In the genomic region with DNA sequence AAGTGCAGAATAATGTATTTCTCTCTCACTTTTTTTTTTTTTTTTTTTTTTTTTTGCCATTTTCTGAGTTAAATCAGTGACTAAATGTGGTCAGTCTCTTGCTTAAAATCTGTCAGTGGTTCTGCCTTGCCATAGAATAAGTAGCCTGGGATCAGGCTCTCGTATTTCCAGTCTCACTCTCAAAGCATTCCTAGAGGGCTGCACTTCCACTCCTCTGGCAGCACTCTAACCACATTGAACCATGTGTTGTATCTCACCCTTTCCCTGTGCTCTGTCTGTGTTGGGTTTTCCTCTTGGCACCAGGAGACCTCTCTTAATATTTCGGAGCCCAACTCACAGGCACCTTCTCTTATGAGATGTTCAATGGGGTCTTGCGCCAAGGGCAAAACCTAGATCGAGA, we compare ENCODE assay signal across 1 cellular context.
TF ChIP-seq lines count a peak whose summit lies in the region.

No MANE protein-coding gene starts in this region.

TF ChIP-seq in H1, 55 proteins besides CTCF, POLR2A, EP300 and RAD21:
- no peak for TF ChIP-seq SP2 (IDR thresholded peaks at IDR 0.05; ENCODE audit: low read length)
- TF ChIP-seq CREB1 (IDR thresholded peaks at IDR 0.05), result no peak
- TF ChIP-seq BACH1 (IDR thresholded peaks at IDR 0.05; ENCODE audit: low read length), result no peak
- no peak for TF ChIP-seq KDM4A (IDR thresholded peaks at IDR 0.05; ENCODE audit: low read depth, low read length, severe bottlenecking)
TF ChIP-seq in H1: peak in this region for 0.
